In genomic region chr16:57512296-57513001, GRCh38 we compare ENCODE assay signal across 21 cellular contexts. TPM values are rescaled to one million over a fixed set of nuclear protein-coding genes. Genes with fewer than 3 reads are reported as not detected.
A peak's percentile ranks its signal among the peaks of the same experiment; 100 is the strongest.
DNase-seq lines count a peak whose midpoint lies in the region; ATAC-seq and TF ChIP-seq lines count a peak whose summit lies in the region.
"Had no signal": no experiment of that assay in that cellular context is flagged by ENCODE, and none has a peak within 500 bp of the region (broad histone marks: within the 10 kb centered on the region; RNA-seq: fewer than 3 reads in every experiment).

No MANE protein-coding gene starts in this region.

- peaks cover 33% of the 10 kb centered on the region for H3K36me3 Mint-ChIP-seq in nephron (ENCODE audit: low read depth)

- CTCF ChIA-PET in SK-N-SH (lab: Yijun Ruan, JAX): interaction anchor here (1.0 to 23.0 kb wide), 7 partner anchors 7 to 428 kb away, joined by 3 to 426 read pairs (median 34); partner anchors contain the start of genes DOK4 and POLR2C

- H3K36me3 ChIP-seq in SK-N-SH (replicated peaks in 1 of 2; ENCODE audit: control insufficient read depth in 1 of 2, insufficient read depth in 2 of 2, low read length in 1 of 2): no peaks in the 10 kb centered on the region
- H3K36me3 ChIP-seq in colonic mucosa: no peaks in the 10 kb centered on the region
- peaks cover 0 to 2% of the 10 kb centered on the region in 2 donors for H3K36me3 ChIP-seq in vagina

- no peak overlapping the region for H2AFZ ChIP-seq in SK-N-SH (ENCODE audit: low read depth)

- TF ChIP-seq POLR2A in vagina (IDR thresholded peaks at IDR 0.05): no peak

- peaks cover 15% of the 10 kb centered on the region for H3K4me1 Mint-ChIP-seq in nephron
- H3K4me1 Mint-ChIP-seq: B cell had no signal

- H3K27ac ChIP-seq in SK-N-SH (ENCODE audit: low read depth in 2 of 2, low read length in 1 of 2): peak overlapping the region in 1 of 2 experiments; percentile 17; a peak in 1 of 4 replicates
- peak overlapping the region; percentile 33 for H3K27ac ChIP-seq in colonic mucosa
- H3K27ac ChIP-seq in vagina: peak overlapping the region; percentile 71
- H3K27ac ChIP-seq: 22Rv1 had no signal

- intact Hi-C loops in colonic mucosa (cut with DNase I) (no loop called here), vagina (cut with DNase I) (loop anchor here (10.0 kb wide), 1 partner anchor 88 kb away; no protein-coding TSS in a partner anchor)

- no peak for TF ChIP-seq CTCF in SK-N-SH (IDR thresholded peaks at IDR 0.05)
- no peak for TF ChIP-seq CTCF in colonic mucosa (IDR thresholded peaks at IDR 0.05)
- TF ChIP-seq CTCF in nephron (IDR thresholded peaks at IDR 0.05; ENCODE audit: unreplicated experiment in 3 of 3): no peak
- no peak for TF ChIP-seq CTCF in vagina (IDR thresholded peaks at IDR 0.05)

- H3K9me2 ChIP-seq in SK-N-SH: no peaks in the 10 kb centered on the region

- no peak for TF ChIP-seq EP300 in SK-N-SH (IDR thresholded peaks at IDR 0.05; ENCODE audit: borderline replicate concordance in 1 of 2, low read depth in 1 of 2, low read length in 1 of 2)

- H3K4me2 ChIP-seq in SK-N-SH: no peak overlapping the region

- no peak overlapping the region for H3K4me3 ChIP-seq in SK-N-SH (ENCODE audit: low read depth in 2 of 2, low read length in 1 of 2)
- no peak overlapping the region for H3K4me3 ChIP-seq in colonic mucosa
- H3K4me3 ChIP-seq in vagina: no peak overlapping the region
- H3K4me3 ChIP-seq: GM12878 had no signal

- no peaks in the 10 kb centered on the region for H3K9me3 Mint-ChIP-seq in nephron
- H3K9me3 Mint-ChIP-seq: CD4-positive, alpha-beta T cell had no signal

- no peak overlapping the region for H3K9ac ChIP-seq in SK-N-SH
- H3K9ac ChIP-seq in colonic mucosa (ENCODE audit: low read depth in 2 of 2, low read length in 2 of 2): no peak overlapping the region

- H3K27me3 ChIP-seq in SK-N-SH (ENCODE audit: insufficient read depth): no peaks in the 10 kb centered on the region
- H3K27me3 ChIP-seq in colonic mucosa: no peaks in the 10 kb centered on the region
- no peaks in the 10 kb centered on the region for H3K27me3 ChIP-seq in vagina

- H3F3A ChIP-seq in SK-N-SH (replicated peaks; ENCODE audit: insufficient read depth): no peaks in the 10 kb centered on the region

- POLR2A ChIA-PET in SK-N-SH (lab: Yijun Ruan, JAX): no interaction called here

- H3K79me2 ChIP-seq in SK-N-SH (ENCODE audit: insufficient read depth): no peaks in the 10 kb centered on the region

- ATAC-seq in SK-N-SH treated with all-trans-retinoic acid at 6 μM for 48 hours: no peak
- no peak for ATAC-seq in GM18861 (IDR thresholded peaks at IDR 0.05; ENCODE audit: unreplicated experiment)
- ATAC-seq: GM12878 had no signal

- no peak for TF ChIP-seq RAD21 in SK-N-SH (IDR thresholded peaks at IDR 0.05; ENCODE audit: low read length)

- H3K4me1 ChIP-seq in SK-N-SH (ENCODE audit: control insufficient read depth in 1 of 2, insufficient read depth in 2 of 2, low read depth in 1 of 2, low read length in 1 of 2): peaks cover 0 to 58% of the 10 kb centered on the region in 2 experiments; a peak in 1 of 4 replicates
- H3K4me1 ChIP-seq in colonic mucosa: no peaks in the 10 kb centered on the region
- peaks cover 30% of the 10 kb centered on the region for H3K4me1 ChIP-seq in vagina

- H3K27me3 Mint-ChIP-seq in nephron (ENCODE audit: low read depth): peaks cover 10% of the 10 kb centered on the region
- H3K27me3 Mint-ChIP-seq: CD4-positive, alpha-beta T cell had no signal

- peak overlapping the region; percentile 92 to 95 (median 94) for H3K27ac Mint-ChIP-seq in nephron
- H3K27ac Mint-ChIP-seq: B cell; CD4-positive, alpha-beta T cell had no signal

- WGBS in SK-N-SH (ENCODE audit: low lambda C conversion rate): 95% methylated on average over 15 of the region's 23 CpGs

- peak; percentile 3 for DNase-seq in SK-N-SH
- no peak for DNase-seq in colonic mucosa
- DNase-seq in vagina (ENCODE audit: extremely low spot score in 2 of 2): no peak
- no peak for DNase-seq in activated gamma-delta T cell treated with Interleukin-2 at 50 U/mL for 16 hours
- no peak for DNase-seq in DMS 273 treated with DMSO at 0.1 percent for 48 hours (lab: John Stamatoyannopoulos, UW)
- DNase-seq: CD4-positive, alpha-beta T cell; DND-41; GDM1; KBM-7; NCI-H1417 treated with DMSO at 0.1 percent for 48 hours; NCI-H1930; NCI-H2171 treated with DMSO at 0.1 percent for 48 hours; NCI-H446 treated with DMSO at 0.1 percent for 48 hours; NK-92 treated with Interleukin-12 subunit alpha and Interleukin-12 subunit beta, amount 100 ng/mL, for 24 hours had no signal

- H3K9me3 ChIP-seq in SK-N-SH (no peaks in the 10 kb centered on the region), colonic mucosa (no peaks in the 10 kb centered on the region), vagina (no peaks in the 10 kb centered on the region)

- no peak overlapping the region for H3K4me3 Mint-ChIP-seq in nephron
- H3K4me3 Mint-ChIP-seq: B cell; CD4-positive, alpha-beta T cell had no signal

- no peaks in the 10 kb centered on the region for H4K20me1 ChIP-seq in SK-N-SH (ENCODE audit: insufficient read depth)

TF ChIP-seq in SK-N-SH, 30 proteins besides CTCF, POLR2A, EP300 and RAD21:
- TF ChIP-seq RCOR1 (IDR thresholded peaks at IDR 0.05; ENCODE audit: low read length): no peak
- no peak for TF ChIP-seq FOXJ3 (CRISPR knock-in tag; IDR thresholded peaks at IDR 0.05)
- no peak for TF ChIP-seq FOXM1 (IDR thresholded peaks at IDR 0.05; ENCODE audit: low read depth)
- TF ChIP-seq EZH2phosphoT487 (IDR thresholded peaks at IDR 0.05; ENCODE audit: borderline replicate concordance, low read depth): no peak

TF ChIP-seq in SK-N-SH treated with all-trans-retinoic acid at 6 μM for 48 hours, 23 proteins besides CTCF, POLR2A, EP300 and RAD21 (continues in another document):
- TF ChIP-seq CSRNP3 (CRISPR knock-in tag; IDR thresholded peaks at IDR 0.05): no peak
- TF ChIP-seq ZNF8 (CRISPR knock-in tag; IDR thresholded peaks at IDR 0.05): no peak
- no peak for TF ChIP-seq SNAI2 (CRISPR knock-in tag; IDR thresholded peaks at IDR 0.05)
- TF ChIP-seq RARB (CRISPR knock-in tag; IDR thresholded peaks at IDR 0.05): no peak
- TF ChIP-seq CSDC2 (CRISPR knock-in tag; IDR thresholded peaks at IDR 0.05): no peak
- TF ChIP-seq ZFP3 (CRISPR knock-in tag; IDR thresholded peaks at IDR 0.05): no peak
- TF ChIP-seq POU6F1 (CRISPR knock-in tag; IDR thresholded peaks at IDR 0.05; ENCODE audit: borderline replicate concordance, low read depth): no peak
- no peak for TF ChIP-seq TCF4 (CRISPR knock-in tag; IDR thresholded peaks at IDR 0.05; ENCODE audit: borderline replicate concordance)

RNA-seq across cellular contexts. Expression of gene CCDC102A, which starts 23.9 kb away (rescaled TPM):
- 17.5 and 26.2 TPM in 2 replicates for polyA plus RNA-seq in SK-N-SH (2012; rRNA removed)
- 13.1 and 17.1 TPM in 2 replicates for polyA plus RNA-seq in SK-N-SH (2012; cell fraction: cytosol; rRNA removed)
- polyA plus RNA-seq in SK-N-SH (2012; cell fraction: nucleus; rRNA removed): 20.7 and 31.8 TPM in 2 replicates
- 1 to 10 TPM; 1.9 to 2.5 TPM for total RNA-seq in colonic mucosa
- 22.1 TPM for total RNA-seq in vagina

RNA-seq across cellular contexts. Expression of gene DOK4, which starts 26.2 kb away (rescaled TPM):
- polyA plus RNA-seq in SK-N-SH (2012; rRNA removed): 28.4 and 36.9 TPM in 2 replicates
- polyA plus RNA-seq in SK-N-SH (2012; cell fraction: cytosol; rRNA removed): 15.8 and 25.8 TPM in 2 replicates
- polyA plus RNA-seq in SK-N-SH (2012; cell fraction: nucleus; rRNA removed): 45.1 and 47.5 TPM in 2 replicates
- total RNA-seq in colonic mucosa: 100 to 1,000 TPM; 121 to 141 TPM
- total RNA-seq in vagina: 19.4 TPM

RNA-seq across cellular contexts. Expression of gene ADGRG5, which starts 30.0 kb away (rescaled TPM):
- 0.02 and 0.03 TPM in 2 replicates for polyA plus RNA-seq in SK-N-SH (2012; rRNA removed)
- under 0.01 TPM in 2 replicates for polyA plus RNA-seq in SK-N-SH (2012; cell fraction: cytosol; rRNA removed)
- 0.04 and 0.05 TPM in 2 replicates for polyA plus RNA-seq in SK-N-SH (2012; cell fraction: nucleus; rRNA removed)
- 1 to 10 TPM; 1.4 to 3.0 TPM for total RNA-seq in colonic mucosa
- total RNA-seq in vagina: 2.2 TPM
- polyA plus RNA-seq: AG04450 had no signal

RNA-seq across cellular contexts. Expression of gene POLR2C, which starts 50.0 kb away (rescaled TPM):
- 160 and 178 TPM in 2 replicates for polyA plus RNA-seq in SK-N-SH (2012; rRNA removed)
- 117 and 162 TPM in 2 replicates for polyA plus RNA-seq in SK-N-SH (2012; cell fraction: cytosol; rRNA removed)
- 98.6 and 138 TPM in 2 replicates for polyA plus RNA-seq in SK-N-SH (2012; cell fraction: nucleus; rRNA removed)
- 10 to 100 TPM; 55.7 to 56.0 TPM for total RNA-seq in colonic mucosa
- total RNA-seq in vagina: 127 TPM
